In genomic region chr21:42022906-42023305, GRCh38 we compare ENCODE assay signal across 33 cellular contexts. TPM values are rescaled to one million over a fixed set of nuclear protein-coding genes. Genes with fewer than 3 reads are reported as not detected.
"Had no signal": no experiment of that assay in that cellular context is flagged by ENCODE, and none has a peak within 500 bp of the region (broad histone marks: within the 10 kb centered on the region; RNA-seq: fewer than 3 reads in every experiment).

No MANE protein-coding gene starts in this region.

- H2AFZ ChIP-seq: PC-9 had no signal

- H3K27ac ChIP-seq: PC-9, RWPE1, SJSA1 had no signal

- H3K4me3 ChIP-seq: K562, MG63, PC-9, SJSA1 had no signal

- DNase-seq: Kasumi-1, KG1, MG63, NCI-H1048, NCI-H1092 treated with DMSO at 0.1 percent for 48 hours, NCI-H1105 treated with DMSO at 0.1 percent for 48 hours, NCI-H1417, NCI-H1436, NCI-H146, NCI-H1694, NCI-H187, NCI-H1930, NCI-H2029 treated with DMSO at 0.1 percent for 48 hours, NCI-H2081 treated with DMSO at 0.1 percent for 48 hours, NCI-H2107, NCI-H2171, NCI-H226, NCI-H446 treated with DMSO at 0.1 percent for 48 hours, NCI-H510A, NCI-H524, NCI-H526, NCI-H69, NCI-H748 treated with DMSO at 0.1 percent for 48 hours, PC-9, SHP77 treated with DMSO at 0.1 percent for 48 hours, SK-N-SH had no signal

- H3K27me3 ChIP-seq: MG63, SJSA1 had no signal

- H3K4me2 ChIP-seq: PC-9, SK-N-SH had no signal

- H3K9ac ChIP-seq: SK-N-SH had no signal

- H3K36me3 ChIP-seq: MG63, SJSA1 had no signal

- H3K9me3 ChIP-seq: MG63, SJSA1, SK-N-SH had no signal

- ATAC-seq: K562, Panc1, Right ventricle myocardium inferior had no signal

RNA-seq across cellular contexts. Expression of gene UMODL1, which starts 48.2 kb away (rescaled TPM):
- total RNA-seq: K562, M059J, PC-9, Right ventricle myocardium inferior, RPMI7951, SJSA1 had no signal
- polyA plus RNA-seq: K562, SK-N-SH had no signal
